ENCODE assay signal across 8 cellular contexts in genomic region chr12:111369496-111370220, GRCh38. TPM values are rescaled to one million over a fixed set of nuclear protein-coding genes. Genes with fewer than 3 reads are reported as not detected.
DNase-seq lines count a peak whose midpoint lies in the region; ATAC-seq, FAIRE-seq and TF ChIP-seq lines count a peak whose summit lies in the region.

No MANE protein-coding gene starts in this region.

- H3K4me3 Mint-ChIP-seq in CD4-positive, alpha-beta T cell = peak overlapping the region; percentile 92

- H4K5ac ChIP-seq in H1 (ENCODE audit: insufficient read length, low read depth, low read length) = no peak overlapping the region

- H3K9ac ChIP-seq in H1 (replicated peaks in 1 of 4; ENCODE audit: extremely low read depth in 1 of 4, low read depth in 3 of 4, low read length in 3 of 4) (peak overlapping the region in 1 of 4 experiments; percentile 65; a peak in 1 of 7 replicates), neuronal stem cell (ENCODE audit: low read depth, low read length, poor library complexity) (no peak overlapping the region)

- CTCF ChIA-PET in CD4-positive, alpha-beta T cell (lab: Charles Lee) = interaction anchor here (2.8 kb wide), 1 partner anchor 27 kb away, joined by 13 read pairs; no protein-coding TSS in a partner anchor
- CTCF ChIA-PET in H1 (lab: Charles Lee; ENCODE audit: partially characterized antibody) = interaction anchor here (1.0 to 4.1 kb wide), 9 partner anchors 9 to 82 kb away, joined by 3 to 28 read pairs (median 3); no protein-coding TSS in a partner anchor

- no peak for TF ChIP-seq CTCF in CD4-positive, alpha-beta T cell (IDR thresholded peaks at IDR 0.05)
- TF ChIP-seq CTCF in H1 (IDR thresholded peaks at IDR 0.05; ENCODE audit: control extremely low read depth in 1 of 3, insufficient read depth in 1 of 3, low read depth in 1 of 3, low read length in 3 of 3) = no peak

- H2BK20ac ChIP-seq in H1 (ENCODE audit: low read length) = no peak overlapping the region

- H3K27ac Mint-ChIP-seq in CD4-positive, alpha-beta T cell = no peak overlapping the region

- H3K4me2 ChIP-seq in H1 (ENCODE audit: insufficient read depth in 1 of 2, low read depth in 2 of 2, low read length in 2 of 2) = peak overlapping the region; percentile 86 to 89
- H3K4me2 ChIP-seq in neuronal stem cell (ENCODE audit: insufficient read depth, low read length, poor library complexity, severe bottlenecking) = peak overlapping the region; percentile 99

- peaks cover 0 to 7% of the 10 kb centered on the region in 2 experiments for H4K20me1 ChIP-seq in H1 (replicated peaks in 1 of 2; ENCODE audit: control insufficient read depth in 1 of 2, insufficient read depth in 2 of 2, low read length in 2 of 2)

- no peaks in the 10 kb centered on the region for H3K79me2 ChIP-seq in H1 (ENCODE audit: control insufficient read depth in 1 of 2, insufficient read depth in 2 of 2, low read length in 2 of 2)

- H3K9me3 ChIP-seq in CD4-positive, alpha-beta T cell (ENCODE audit: control insufficient read depth, low read length) = no peaks in the 10 kb centered on the region
- H3K9me3 ChIP-seq in H1 (ENCODE audit: insufficient read depth in 2 of 2, low read depth in 1 of 2, low read length in 1 of 2) = no peaks in the 10 kb centered on the region
- H3K9me3 ChIP-seq in neuronal stem cell (replicated peaks in 1 of 2; ENCODE audit: control insufficient read depth in 2 of 2, insufficient read depth in 1 of 2, low read depth in 1 of 2, low read length in 2 of 2) = no peaks in the 10 kb centered on the region

- no peak overlapping the region; the same call in 1 of the 2 replicates for H3K18ac ChIP-seq in H1 (ENCODE audit: extremely low read depth, low read length)
- no peak overlapping the region for H3K18ac ChIP-seq in neuronal stem cell (ENCODE audit: low read length)

- H4K8ac ChIP-seq in H1 (ENCODE audit: extremely low read depth, insufficient read depth, low read length) (no peak overlapping the region; the same call in 1 of the 2 replicates), neuronal stem cell (ENCODE audit: low read depth, low read length) (no peak overlapping the region)

- TF ChIP-seq POLR2A in H1 (IDR thresholded peaks at IDR 0.05; ENCODE audit: control extremely low read depth in 1 of 2, low read depth in 2 of 2, low read length in 2 of 2) = no peak

- H3K4me1 ChIP-seq in H1 (replicated peaks in 1 of 4; ENCODE audit: control insufficient read depth in 3 of 4, insufficient read depth in 4 of 4, low read length in 3 of 4) (peaks cover 0 to 9% (median 3%) of the 10 kb centered on the region in 4 experiments; a peak in 6 of 7 replicates), neuronal stem cell (ENCODE audit: control insufficient read depth in 2 of 2, insufficient read depth in 1 of 2, low read depth in 1 of 2, low read length in 2 of 2) (peaks cover 7 to 9% of the 10 kb centered on the region in 2 donors)

- H2BK15ac ChIP-seq in H1 (ENCODE audit: low read length) (no peak overlapping the region), neuronal stem cell (ENCODE audit: low read length) (no peak overlapping the region)

- H3K4me3 ChIP-seq in H1 (ENCODE audit: extremely low read depth in 1 of 4, insufficient read depth in 2 of 4, low read depth in 3 of 4, low read length in 4 of 4) (peak overlapping the region; percentile 75 to 83 (median 80)), neuronal stem cell (ENCODE audit: low read length in 2 of 2) (peak overlapping the region in 1 of 2 donors; percentile 95)

- H2AK5ac ChIP-seq in H1 (ENCODE audit: low read depth, low read length) (no peak overlapping the region), neuronal stem cell (ENCODE audit: low read depth, low read length) (no peak overlapping the region)

- POLR2A ChIA-PET in CD4-positive, alpha-beta T cell (lab: Charles Lee) = interaction anchor here (0.9 kb wide), 1 partner anchor 68 kb away, joined by 3 read pairs; no protein-coding TSS in a partner anchor
- POLR2A ChIA-PET in H1 (lab: Charles Lee; ENCODE audit: partially characterized antibody) = interaction anchor here (0.6 to 3.6 kb wide), 8 partner anchors 9 to 43 kb away, joined by 3 to 27 read pairs (median 6); no protein-coding TSS in a partner anchor

- H3K79me1 ChIP-seq in H1 (ENCODE audit: low read depth, low read length) = no peaks in the 10 kb centered on the region
- H3K79me1 ChIP-seq in neuronal stem cell (ENCODE audit: low read depth, low read length) = peaks cover 6% of the 10 kb centered on the region

- no peak overlapping the region for H2BK120ac ChIP-seq in H1 (replicated peaks; ENCODE audit: low read depth, low read length)
- no peak overlapping the region for H2BK120ac ChIP-seq in neuronal stem cell (ENCODE audit: low read depth, low read length)

- H3K27me3 Mint-ChIP-seq in CD4-positive, alpha-beta T cell = no peaks in the 10 kb centered on the region

- H3K36me3 Mint-ChIP-seq in CD4-positive, alpha-beta T cell (ENCODE audit: low read depth) = no peaks in the 10 kb centered on the region

- no peak overlapping the region for H3K4ac ChIP-seq in H1 (replicated peaks; ENCODE audit: insufficient read length, low read depth, low read length)
- no peak overlapping the region for H3K4ac ChIP-seq in neuronal stem cell (ENCODE audit: low read length)

- H3K23ac ChIP-seq in H1 (ENCODE audit: insufficient read length) = no peak overlapping the region
- H3K23ac ChIP-seq in neuronal stem cell (ENCODE audit: low read depth, low read length, poor library complexity) = no peak overlapping the region

- no peak overlapping the region for H4K91ac ChIP-seq in H1 (replicated peaks; ENCODE audit: insufficient read length, low read length)
- no peak overlapping the region for H4K91ac ChIP-seq in neuronal stem cell (ENCODE audit: low read depth, low read length, poor library complexity)

- H3K27ac ChIP-seq in CD4-positive, alpha-beta T cell (ENCODE audit: low read depth, low read length) = no peak overlapping the region
- H3K27ac ChIP-seq in H1 (ENCODE audit: low read depth, low read length) (no peak overlapping the region), neuronal stem cell (replicated peaks; ENCODE audit: low read length) (no peak overlapping the region)

- H3K27me3 ChIP-seq in CD4-positive, alpha-beta T cell (ENCODE audit: control insufficient read depth, insufficient read depth, low read length) = no peaks in the 10 kb centered on the region
- peaks cover 0 to 18% (median 7%) of the 10 kb centered on the region in 4 experiments; a peak in 4 of 7 replicates for H3K27me3 ChIP-seq in H1 (replicated peaks in 1 of 4; ENCODE audit: control insufficient read depth in 3 of 4, extremely low read depth in 1 of 4, insufficient read depth in 3 of 4, low read length in 3 of 4)
- no peaks in the 10 kb centered on the region for H3K27me3 ChIP-seq in neuronal stem cell (ENCODE audit: control insufficient read depth in 3 of 3, insufficient read depth in 3 of 3, low read depth in 1 of 3, low read length in 3 of 3)

- no peak for TF ChIP-seq EP300 in H1 (IDR thresholded peaks at IDR 0.05; ENCODE audit: borderline replicate concordance in 1 of 2, low read depth in 2 of 2, low read length in 2 of 2)

- H3K4me1 Mint-ChIP-seq in CD4-positive, alpha-beta T cell (ENCODE audit: low read depth) = peaks cover 21% of the 10 kb centered on the region

- ATAC-seq in CD4-positive, alpha-beta T cell (ENCODE audit: poor library complexity) = no peak
- ATAC-seq in HG03521 (IDR thresholded peaks at IDR 0.05; ENCODE audit: unreplicated experiment) = no peak

- DNase-seq in CD4-positive, alpha-beta T cell = no peak
- DNase-seq in NCI-H774 (lab: John Stamatoyannopoulos, UW) (peak; percentile 7), H1 (ENCODE audit: low read depth in 1 of 2, low spot score in 2 of 2) (no peak), neuronal stem cell (ENCODE audit: low spot score) (no peak), NCI-H345 treated with DMSO at 0.1 percent for 48 hours (lab: John Stamatoyannopoulos, UW; ENCODE audit: unreplicated experiment) (no peak)
- DNase-seq in stimulated activated CD4-positive, alpha-beta T cell treated with anti-CD3 and anti-CD28 coated beads, Interleukin-4, amount 100 ng/mL, for 24 hours = no peak
- DNase-seq in stimulated activated CD4-positive, alpha-beta T cell treated with anti-CD3 and anti-CD28 coated beads, Interleukin-2, amount 100 ng/mL, for 48 hours = no peak

- H2BK5ac ChIP-seq in H1 (ENCODE audit: low read depth, low read length) (0 out of 2 replicates have a peak overlapping the region, but pooled peaks have one; percentile 6), neuronal stem cell (ENCODE audit: low read length) (no peak overlapping the region)

- intact Hi-C loops in CD4-positive, alpha-beta T cell (cut with DNase I, micrococcal nuclease) = loop anchor here in 1 of 2 experiments (1.0 to 10.0 kb wide), 2 partner anchors 35 to 1985 kb away; partner anchors contain the start of gene PLBD2

- peaks cover 9% of the 10 kb centered on the region; the same call in 1 of the 2 replicates for H3K23me2 ChIP-seq in H1 (ENCODE audit: low read depth, low read length)

- WGBS in H1 (ENCODE audit: extremely low coverage in 1 of 2, insufficient coverage in 1 of 2, insufficient read length in 1 of 2, insufficient replicate concordance in 2 of 2, low coverage in 1 of 2, low lambda C conversion rate in 2 of 2, missing lambda C conversion rate in 1 of 2), 2 experiments = 79% methylated on average over 13 of the region's 13 CpGs; no CpG with 5 or more reads in 1 of the 2 experiments
- no CpG with 5 or more reads among the region's 13 CpGs for WGBS in neuronal stem cell (ENCODE audit: extremely low coverage in 2 of 2, insufficient read length in 2 of 2, insufficient replicate concordance in 1 of 2), 2 donors

- H3K36me3 ChIP-seq in H1 (ENCODE audit: control insufficient read depth in 2 of 4, insufficient read depth in 4 of 4, low read length in 3 of 4) = no peaks in the 10 kb centered on the region; a peak in 1 of 8 replicates
- H3K36me3 ChIP-seq in neuronal stem cell (replicated peaks in 1 of 2; ENCODE audit: control insufficient read depth in 2 of 2, insufficient read depth in 2 of 2, low read length in 2 of 2) = peaks cover 9 to 16% of the 10 kb centered on the region in 2 donors

- H3K14ac ChIP-seq in H1 (ENCODE audit: insufficient read length) (no peak overlapping the region), neuronal stem cell (ENCODE audit: low read length) (no peak overlapping the region)

- H3K56ac ChIP-seq in H1 (replicated peaks; ENCODE audit: insufficient read length, low read depth, low read length) = no peak overlapping the region

- no peaks in the 10 kb centered on the region for H3K9me3 Mint-ChIP-seq in CD4-positive, alpha-beta T cell

- H2AFZ ChIP-seq in H1 (ENCODE audit: low read length) (peak overlapping the region; percentile 54), neuronal stem cell (ENCODE audit: low read length) (peak overlapping the region; percentile 97)

- TF ChIP-seq RAD21 in H1 (IDR thresholded peaks at IDR 0.05 in 1 of 2, conservative IDR thresholded peaks at IDR 0.05 in 1 of 2; ENCODE audit: low read depth in 2 of 2, low read length in 2 of 2) = no peak

- no peak for FAIRE-seq in H1 (lab: Jason Lieb, UNC)

- no peak overlapping the region for H2BK12ac ChIP-seq in H1 (ENCODE audit: low read depth, low read length)
- H2BK12ac ChIP-seq in neuronal stem cell (ENCODE audit: low read length) = no peak overlapping the region

RNA-seq across cellular contexts. Expression of gene PHETA1, which starts 0.8 kb away (rescaled TPM):
- total RNA-seq in CD4-positive, alpha-beta T cell = 1 to 10 TPM; 1.3 to 1.7 TPM
- total RNA-seq in H1 (2021; fragmentation: NEBNext Ultra II Directional; extraction: Animal tissue kit (Norgen Biotek cat#: 25700)) = 12.3 and 13.7 TPM in 2 replicates
- polyA plus RNA-seq in H1 (2011; rRNA removed) = 5.2 and 9.7 TPM in 2 replicates
- 7.1 TPM for polyA plus RNA-seq in H1 (2011; cell fraction: cytosol; rRNA removed)
- 8.6 TPM for polyA plus RNA-seq in H1 (2011; cell fraction: nucleus; rRNA removed)
- polyA plus RNA-seq in H1 (2012, experiment 1 of 2) = 5.3 to 9.2 TPM (median 8.8 TPM) in 4 replicates
- polyA plus RNA-seq in H1 (2012, experiment 2 of 2) = 12.2 TPM
- polyA plus RNA-seq in H1 (2013, experiment 1 of 2) = 6.6 TPM
- polyA plus RNA-seq in H1 (2013, experiment 2 of 2) = 6.6 TPM
- polyA minus RNA-seq in H1 (2011; rRNA and poly(A)+ RNA removed) = 2.0 and 2.5 TPM in 2 replicates
- polyA minus RNA-seq in H1 (2011; cell fraction: cytosol; rRNA and poly(A)+ RNA removed) = 5.1 TPM
- 5.7 TPM for polyA minus RNA-seq in H1 (2011; cell fraction: nucleus; rRNA and poly(A)+ RNA removed)
- 10.7 TPM for polyA plus RNA-seq in neuronal stem cell (2013, experiment 1 of 2)
- polyA plus RNA-seq in neuronal stem cell (2013, experiment 2 of 2) = 11.2 TPM

RNA-seq across cellular contexts. Expression of gene SH2B3, which starts 36.1 kb away (rescaled TPM):
- total RNA-seq in CD4-positive, alpha-beta T cell = 10 to 100 TPM; 42.3 to 46.4 TPM
- total RNA-seq in H1 (2021; fragmentation: NEBNext Ultra II Directional; extraction: Animal tissue kit (Norgen Biotek cat#: 25700)) = 29.8 and 34.1 TPM in 2 replicates
- 20.8 and 25.1 TPM in 2 replicates for polyA plus RNA-seq in H1 (2011; rRNA removed)
- 18.3 TPM for polyA plus RNA-seq in H1 (2011; cell fraction: cytosol; rRNA removed)
- polyA plus RNA-seq in H1 (2011; cell fraction: nucleus; rRNA removed) = 18.8 TPM
- polyA plus RNA-seq in H1 (2012, experiment 1 of 2) = 18.4 to 20.9 TPM (median 20.6 TPM) in 4 replicates
- polyA plus RNA-seq in H1 (2012, experiment 2 of 2) = 12.1 TPM
- 20.8 TPM for polyA plus RNA-seq in H1 (2013, experiment 1 of 2)
- 21.5 TPM for polyA plus RNA-seq in H1 (2013, experiment 2 of 2)
- 12.6 and 17.8 TPM in 2 replicates for polyA minus RNA-seq in H1 (2011; rRNA and poly(A)+ RNA removed)
- 19.1 TPM for polyA minus RNA-seq in H1 (2011; cell fraction: cytosol; rRNA and poly(A)+ RNA removed)
- 14.7 TPM for polyA minus RNA-seq in H1 (2011; cell fraction: nucleus; rRNA and poly(A)+ RNA removed)
- polyA plus RNA-seq in neuronal stem cell (2013, experiment 1 of 2) = 6.5 TPM
- 6.3 TPM for polyA plus RNA-seq in neuronal stem cell (2013, experiment 2 of 2)
